8 cellular contexts compared by ENCODE assay signal in genomic region chr5:110738812-110739651, GRCh38. TPM values are rescaled to one million over a fixed set of nuclear protein-coding genes. Genes with fewer than 3 reads are reported as not detected.
DNase-seq lines count a peak whose midpoint lies in the region; ATAC-seq, FAIRE-seq and TF ChIP-seq lines count a peak whose summit lies in the region.

SLC25A46 (plus strand) TSS chr5:110739007; CDS start chr5:110739120, 113 bp downstream.

- 2% methylated on average over 16 of the region's 62 CpGs for WGBS in HepG2 (ENCODE audit: low lambda C conversion rate)

- peak within 1 kb of the TSS; percentile 92 for H3K4me3 ChIP-seq in BLaER1
- peak within 1 kb of the TSS; percentile 85 to 96 (median 95) for H3K4me3 ChIP-seq in HepG2 (replicated peaks in 1 of 3; ENCODE audit: insufficient read depth in 1 of 3, low read depth in 2 of 3, low read length in 3 of 3)

- peaks cover 2% of the 10 kb centered on the region for H3K79me2 ChIP-seq in HepG2 (ENCODE audit: insufficient read depth, low read length)

- TF ChIP-seq POLR2A in HepG2 (IDR thresholded peaks at IDR 0.05; ENCODE audit: insufficient read depth in 1 of 2, low read depth in 2 of 2, low read length in 2 of 2): peak; percentile 68 to 86

- no peak for FAIRE-seq in HepG2 (lab: Jason Lieb, UNC)

- H3K9me3 ChIP-seq in BLaER1: no peaks in the 10 kb centered on the region
- no peaks in the 10 kb centered on the region for H3K9me3 ChIP-seq in HepG2 (ENCODE audit: low read length)

- no peaks in the 10 kb centered on the region for H3K27me3 ChIP-seq in BLaER1
- H3K27me3 ChIP-seq in HepG2 (ENCODE audit: control insufficient read depth in 1 of 2, insufficient read depth in 2 of 2, low read length in 2 of 2): no peaks in the 10 kb centered on the region; a peak in 2 of 5 replicates

- 0 out of 4 replicates have a peak, but pooled peaks of 1 of the 2 experiments have one; percentile 15 for TF ChIP-seq EP300 in HepG2 (IDR thresholded peaks at IDR 0.05; ENCODE audit: low read depth in 2 of 2, low read length in 2 of 2)
- no peak for TF ChIP-seq EP300 in HepG2 (CRISPR knock-in tag; IDR thresholded peaks at IDR 0.05; ENCODE audit: borderline replicate concordance)

- H3K4me2 ChIP-seq in BLaER1 (peak within 1 kb of the TSS; percentile 75), HepG2 (ENCODE audit: low read depth, low read length) (peak within 1 kb of the TSS; percentile 88)

- H3K27ac ChIP-seq in BLaER1: peak within 1 kb of the TSS; percentile 88
- H3K27ac ChIP-seq in HepG2 (ENCODE audit: extremely low read length, insufficient read depth, low read length): peak within 1 kb of the TSS; percentile 83

- H3K36me3 ChIP-seq in BLaER1: no peaks in the 10 kb centered on the region
- H3K36me3 ChIP-seq in HepG2 (replicated peaks in 1 of 2; ENCODE audit: control insufficient read depth in 1 of 2, insufficient read depth in 2 of 2, low read length in 2 of 2): no peaks in the 10 kb centered on the region

- H2AFZ ChIP-seq in HepG2 (ENCODE audit: low read length): peak within 1 kb of the TSS; percentile 96

- H3K4me1 ChIP-seq in BLaER1 (peaks cover 27% of the 10 kb centered on the region), HepG2 (ENCODE audit: insufficient read depth, low read length) (peaks cover 11% of the 10 kb centered on the region)

- in situ Hi-C loops in HepG2 (cut with HindIII; ENCODE audit: extremely low pct_ligation_motif_present, low pct_unique_long_range_greater_than_20kb): no loop called here

- TF ChIP-seq CTCF in HepG2 (CRISPR knock-in tag; IDR thresholded peaks at IDR 0.05): 0 out of 2 replicates have a peak, but pooled peaks have one; percentile 11

- ATAC-seq in GM19324 (IDR thresholded peaks at IDR 0.05; ENCODE audit: low FRiP score, unreplicated experiment) (peak; percentile 99), HG03469 (IDR thresholded peaks at IDR 0.05; ENCODE audit: unreplicated experiment) (peak; percentile 91), HepG2 (peak; percentile 96)

- DNase-seq in NCI-H69 (lab: John Stamatoyannopoulos, UW) (peak; percentile 95), dermis microvascular lymphatic vessel endothelial cell (ENCODE audit: low read depth in 2 of 2) (peak; percentile 85 to 90), HepG2 (ENCODE audit: low spot score) (peak; percentile 86)
- peak; percentile 80 to 82 for DNase-seq in activated CD4-positive, alpha-beta T cell treated with anti-CD3 and anti-CD28 coated beads, Interleukin-2, amount 50 U/mL, for 4 hours
- peak; percentile 90 for DNase-seq in stimulated activated CD4-positive, alpha-beta T cell treated with anti-CD3 and anti-CD28 coated beads, Interleukin-4, amount 100 ng/mL, for 24 hours

- peak; percentile 10; the same call in 1 of the 2 replicates for TF ChIP-seq RAD21 in HepG2 (CRISPR knock-in tag; IDR thresholded peaks at IDR 0.05)

- CTCF ChIA-PET in HepG2 (lab: Yijun Ruan, JAX; ENCODE audit: low intra/inter-chr PET ratio, low total read pairs): no interaction called here

- H3K9ac ChIP-seq in BLaER1: peak within 1 kb of the TSS; percentile 88
- H3K9ac ChIP-seq in HepG2 (ENCODE audit: insufficient read depth, low read depth, low read length): peak within 1 kb of the TSS; percentile 88

- TSS peak; percentile 65 for BruUV-seq in HepG2 (replicated peaks; lab: Mats Ljungman, UMichigan)

- H4K20me1 ChIP-seq in BLaER1 (no peaks in the 10 kb centered on the region; the same call in 1 of the 2 replicates), HepG2 (ENCODE audit: insufficient read depth, low read length) (no peaks in the 10 kb centered on the region)

- POLR2A ChIA-PET in HepG2 (lab: Yijun Ruan, JAX): interaction anchor here (0.7 to 2.3 kb wide), 3 partner anchors 353 to 1422 kb away, joined by 3 to 8 read pairs (median 3); partner anchors contain the start of gene WDR36

- intact Hi-C loops in HepG2 (cut with micrococcal nuclease; ENCODE audit: unreplicated experiment): loop anchor here (10.0 kb wide), 1 partner anchor 666 kb away; no protein-coding TSS in a partner anchor

TF ChIP-seq in HepG2, 621 proteins besides CTCF, POLR2A, EP300 and RAD21 (continues in another document):
- TF ChIP-seq IKZF5 (CRISPR knock-in tag; IDR thresholded peaks at IDR 0.05) (peak; percentile 80), CREM (IDR thresholded peaks at IDR 0.05) (peak; percentile 72), CREM (CRISPR knock-in tag; IDR thresholded peaks at IDR 0.05) (peak; percentile 29; the same call in 1 of the 2 replicates), ZNF772 (CRISPR knock-in tag; IDR thresholded peaks at IDR 0.05) (peak; percentile 66; the same call in 1 of the 2 replicates), CBX2 (IDR thresholded peaks at IDR 0.05; ENCODE audit: low read depth, low read length) (no peak), CBX2 (CRISPR knock-in tag; IDR thresholded peaks at IDR 0.05; ENCODE audit: low read depth) (no peak), SIN3A (IDR thresholded peaks at IDR 0.05; ENCODE audit: borderline replicate concordance, low read depth, low read length) (peak; percentile 83; the same call in 1 of the 2 replicates), ZSCAN21 (CRISPR knock-in tag; IDR thresholded peaks at IDR 0.05; ENCODE audit: borderline replicate concordance) (0 out of 2 replicates have a peak, but pooled peaks have one; percentile 43), ASH2L (IDR thresholded peaks at IDR 0.05; ENCODE audit: insufficient read length, low read depth, low read length) (peak; percentile 96), LRRFIP1 (CRISPR knock-in tag; conservative IDR thresholded peaks at IDR 0.05) (0 out of 2 replicates have a peak, but pooled peaks have one; percentile 20), ZNF362 (CRISPR knock-in tag; IDR thresholded peaks at IDR 0.05; ENCODE audit: borderline replicate concordance) (no peak; the same call in 1 of the 2 replicates), ZNF746 (CRISPR knock-in tag; IDR thresholded peaks at IDR 0.05) (0 out of 2 replicates have a peak, but pooled peaks have one; percentile 32)

RNA-seq across cellular contexts. Expression of gene SLC25A46, which starts in this region (rescaled TPM):
- total RNA-seq in dermis microvascular lymphatic vessel endothelial cell: 61.5 and 63.0 TPM in 2 replicates
- total RNA-seq in HepG2 (2016; rRNA removed; fragmentation: Illumina TruSeq; extraction: Trizol): 34.6 and 45.2 TPM in 2 replicates
- 10.9 and 13.1 TPM in 2 replicates for total RNA-seq in HepG2 (2016; cell fraction: cytosol; rRNA removed; fragmentation: Illumina TruSeq; extraction: Trizol; ENCODE audit: low read depth)
- total RNA-seq in HepG2 (2016; cell fraction: insoluble cytoplasmic fraction; rRNA removed; fragmentation: Illumina TruSeq; extraction: Trizol): 34.0 and 43.7 TPM in 2 replicates
- 34.7 and 43.2 TPM in 2 replicates for total RNA-seq in HepG2 (2016; cell fraction: membrane; rRNA removed; fragmentation: Illumina TruSeq; extraction: Trizol)
- 24.1 and 26.5 TPM in 2 replicates for total RNA-seq in HepG2 (2016; cell fraction: nucleus; rRNA removed; fragmentation: Illumina TruSeq; extraction: Trizol)
- polyA plus RNA-seq in HepG2 (2011; rRNA removed): 13.7 and 14.2 TPM in 2 replicates
- polyA plus RNA-seq in HepG2 (2011; cell fraction: cytosol; rRNA removed): 6.7 and 10.0 TPM in 2 replicates
- polyA plus RNA-seq in HepG2 (2011; cell fraction: nucleus; rRNA removed): 10.0 and 14.5 TPM in 2 replicates
- polyA plus RNA-seq in HepG2 (2012): 16.5 and 16.7 TPM in 2 replicates
- 9.6 and 9.9 TPM in 2 replicates for polyA plus RNA-seq in HepG2 (2016; cell fraction: cytosol; fragmentation: Illumina TruSeq; extraction: Trizol; ENCODE audit: low read depth)
- polyA plus RNA-seq in HepG2 (2016; cell fraction: insoluble cytoplasmic fraction; fragmentation: Illumina TruSeq; extraction: Trizol; ENCODE audit: low read depth): 36.1 TPM in 2 replicates
- 23.1 and 26.9 TPM in 2 replicates for polyA plus RNA-seq in HepG2 (2016; cell fraction: membrane; fragmentation: Illumina TruSeq; extraction: Trizol; ENCODE audit: low read depth)
- polyA plus RNA-seq in HepG2 (2016; cell fraction: nucleus; fragmentation: Illumina TruSeq; extraction: Trizol; ENCODE audit: insufficient read depth, low read depth): 26.7 and 28.1 TPM in 2 replicates
- polyA minus RNA-seq in HepG2 (2011; rRNA and poly(A)+ RNA removed; ENCODE audit: low replicate concordance): 10.1 and 14.8 TPM in 2 replicates
- 14.5 and 18.6 TPM in 2 replicates for polyA minus RNA-seq in HepG2 (2011; cell fraction: cytosol; rRNA and poly(A)+ RNA removed)
- 24.2 and 31.0 TPM in 2 replicates for polyA minus RNA-seq in HepG2 (2011; cell fraction: nucleus; rRNA and poly(A)+ RNA removed)

Comparison
In these comparisons a context has a peak if more than half of its experiments do, and no peak if none do; other contexts are left out.
1. Peak in every context shown above with its lines: DNase-seq, ATAC-seq, H3K4me3 ChIP-seq and H3K27ac ChIP-seq.